Comparison of ENCODE assay signal across 6 cellular contexts in genomic region chr11:134246100-134246499, GRCh38. TPM values are rescaled to one million over a fixed set of nuclear protein-coding genes. Genes with fewer than 3 reads are reported as not detected.
"Had no signal": no experiment of that assay in that cellular context is flagged by ENCODE, and none has a peak within 500 bp of the region (broad histone marks: within the 10 kb centered on the region; RNA-seq: fewer than 3 reads in every experiment).

No MANE protein-coding gene starts in this region.

- H3K9me3 Mint-ChIP-seq: GM23338, H9, IgD-negative memory B cell had no signal

- H3K4me3 Mint-ChIP-seq: GM23338, H9 had no signal

- H3K4me2 ChIP-seq: GM23338 had no signal

- H3K27me3 Mint-ChIP-seq: IgD-negative memory B cell had no signal

- DNase-seq: H9, HCEC 1CT had no signal

- H2AFZ ChIP-seq: GM23338 had no signal

- ATAC-seq: GM23338 had no signal

- H3K27ac Mint-ChIP-seq: GM23338, IgD-negative memory B cell had no signal

- H3K27ac ChIP-seq: HL-60 had no signal

- H3K4me3 ChIP-seq: GM23338 had no signal

RNA-seq across cellular contexts. Expression of gene GLB1L3, which starts 30.1 kb away (rescaled TPM):
- total RNA-seq: HepG2 had no signal
- polyA plus RNA-seq: HepG2 had no signal
